Comparison of ENCODE assay signal across 10 cellular contexts in the genomic region with DNA sequence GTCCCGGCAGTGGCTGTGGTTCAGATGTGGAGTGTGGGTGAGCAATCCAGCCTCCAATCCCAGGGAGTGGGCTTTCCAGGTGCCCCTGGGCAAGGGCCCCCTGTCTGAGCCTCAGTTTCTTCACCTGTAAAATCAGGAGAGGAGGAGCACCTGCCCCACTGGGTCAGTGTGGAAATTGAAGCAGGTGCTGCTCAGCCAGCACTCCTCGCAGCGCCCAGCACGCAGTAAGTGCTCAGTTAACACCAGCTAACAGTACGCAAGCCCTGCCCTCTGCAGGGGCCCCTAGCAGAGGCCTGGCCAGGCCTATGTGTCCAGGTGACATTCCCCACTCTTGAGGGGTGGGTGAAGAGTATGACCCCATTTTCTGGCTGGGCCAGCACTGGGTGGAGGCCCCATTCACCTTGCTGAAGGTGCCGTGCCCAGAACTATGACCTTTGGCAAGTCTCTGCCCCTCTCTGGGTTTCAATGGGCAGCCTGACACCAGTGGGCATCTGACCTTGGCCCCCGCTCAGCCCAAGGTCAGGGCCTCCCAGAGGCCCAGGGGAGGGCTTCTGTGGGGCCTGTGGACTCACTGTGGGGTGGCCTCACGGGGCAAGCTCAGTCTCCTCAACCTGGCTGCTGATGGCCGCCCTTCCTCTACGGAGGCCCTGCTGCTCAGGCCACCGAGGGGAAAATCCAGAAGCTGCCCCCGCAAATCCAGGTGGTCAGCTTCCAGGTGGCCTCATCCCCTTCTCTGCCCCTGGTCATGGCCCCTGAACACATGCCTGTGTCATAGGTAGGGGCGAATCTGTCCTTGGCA. TPM values are rescaled to one million over a fixed set of nuclear protein-coding genes. Genes with fewer than 3 reads are reported as not detected.
DNase-seq lines count a peak whose midpoint lies in the region; ATAC-seq and TF ChIP-seq lines count a peak whose summit lies in the region.
"Had no signal": no experiment of that assay in that cellular context is flagged by ENCODE, and none has a peak within 500 bp of the region (broad histone marks: within the 10 kb centered on the region; RNA-seq: fewer than 3 reads in every experiment).

No MANE protein-coding gene starts in this region.

- TF ChIP-seq RAD21 in neural cell (conservative IDR thresholded peaks at IDR 0.05), result no peak

- no peak overlapping the region for H2AFZ ChIP-seq in PC-3 (ENCODE audit: low read length)
- no peak overlapping the region for H2AFZ ChIP-seq in neural cell (ENCODE audit: low read depth, low read length)

- intact Hi-C loops in PC-3 (cut with micrococcal nuclease), result no loop called here

- H3K4me1 ChIP-seq in PC-3 (ENCODE audit: insufficient read depth, low read length), result peaks cover 18% of the 10 kb centered on the region

- H3K27ac Mint-ChIP-seq in type B pancreatic cell, result peak overlapping the region; percentile 74

- BruUV-seq in PC-3 (replicated peaks; lab: Mats Ljungman, UMichigan), result no TSS peak

- H3K27ac ChIP-seq in PC-3 (ENCODE audit: low read length), result no peak overlapping the region
- no peak overlapping the region for H3K27ac ChIP-seq in neural cell (ENCODE audit: low read length)

- DNase-seq in PC-3 (no peak), epithelial cell of esophagus (ENCODE audit: low read depth) (no peak), type B pancreatic cell (ENCODE audit: extremely low spot score, unreplicated experiment) (no peak), SW 1271 (lab: John Stamatoyannopoulos, UW) (no peak)
- DNase-seq in activated CD4-positive, alpha-beta T cell treated with anti-CD3 and anti-CD28 coated beads, Interleukin-2, amount 50 U/mL, for 1 hour, result no peak
- no peak for DNase-seq in stimulated activated CD4-positive, alpha-beta T cell treated with anti-CD3 and anti-CD28 coated beads, Interleukin-1b, Interleukin-23, amount 100 ng/mL, for 48 hours
- DNase-seq: activated gamma-delta T cell treated with Interleukin-2 at 50 U/mL for 16 hours; effector CD8-positive, alpha-beta T cell; NCI-H2107 had no signal

- POLR2A ChIA-PET in PC-3 (lab: Charles Lee; ENCODE audit: unreplicated experiment), result no interaction called here

- H3K4me3 ChIP-seq in PC-3 (ENCODE audit: low read length), result no peak overlapping the region
- peak overlapping the region; percentile 85 for H3K4me3 ChIP-seq in epithelial cell of esophagus (ENCODE audit: low read length)
- peak overlapping the region; percentile 91 for H3K4me3 ChIP-seq in neural cell (ENCODE audit: low read length)

- no peaks in the 10 kb centered on the region for H3F3A ChIP-seq in PC-3 (ENCODE audit: low read length, unreplicated experiment)
- no peaks in the 10 kb centered on the region for H3F3A ChIP-seq in neural cell (ENCODE audit: insufficient read depth, low read length, poor library complexity, severe bottlenecking)

- H3K9ac ChIP-seq in PC-3 (ENCODE audit: low read length) (no peak overlapping the region), neural cell (ENCODE audit: low read length) (peak overlapping the region; percentile 89)

- H3K27me3 Mint-ChIP-seq in type B pancreatic cell, result no peaks in the 10 kb centered on the region

- no peaks in the 10 kb centered on the region; the same call in 1 of the 2 replicates for H3K36me3 ChIP-seq in PC-3 (ENCODE audit: low read depth, low read length)
- H3K36me3 ChIP-seq in neural cell (ENCODE audit: insufficient read depth, low read length), result no peaks in the 10 kb centered on the region

- ATAC-seq in PC-3, result no peak

- H3K4me2 ChIP-seq in PC-3 (ENCODE audit: low read length), result peak overlapping the region; percentile 92; the same call in 1 of the 2 replicates
- H3K4me2 ChIP-seq in neural cell (ENCODE audit: low read length), result no peak overlapping the region

- TF ChIP-seq EP300 in neural cell (conservative IDR thresholded peaks at IDR 0.05; ENCODE audit: poor library complexity, severe bottlenecking), result no peak

- no peaks in the 10 kb centered on the region for H3K36me3 Mint-ChIP-seq in type B pancreatic cell

- H3K4me1 Mint-ChIP-seq in type B pancreatic cell (ENCODE audit: unreplicated experiment), result peaks cover 27% of the 10 kb centered on the region

- H3K9me3 Mint-ChIP-seq in type B pancreatic cell, result no peaks in the 10 kb centered on the region

- H3K9me3 ChIP-seq in PC-3 (ENCODE audit: low read length), result no peaks in the 10 kb centered on the region
- no peaks in the 10 kb centered on the region for H3K9me3 ChIP-seq in neural cell (ENCODE audit: low read length)

- H3K27me3 ChIP-seq in PC-3 (ENCODE audit: low read length) (no peaks in the 10 kb centered on the region), neural cell (ENCODE audit: insufficient read depth, low read depth, low read length) (no peaks in the 10 kb centered on the region)

- peaks cover 49% of the 10 kb centered on the region for H3K79me2 ChIP-seq in PC-3 (ENCODE audit: low read length)
- peaks cover 23% of the 10 kb centered on the region for H3K79me2 ChIP-seq in neural cell (replicated peaks; ENCODE audit: insufficient read depth, low read length)

- TF ChIP-seq CTCF in PC-3 (conservative IDR thresholded peaks at IDR 0.05; ENCODE audit: low read depth, low read length), result no peak
- TF ChIP-seq CTCF in epithelial cell of esophagus (IDR thresholded peaks at IDR 0.05; ENCODE audit: insufficient read depth, low read depth, low read length, missing control alignments), result no peak
- no peak for TF ChIP-seq CTCF in neural cell (IDR thresholded peaks at IDR 0.05; ENCODE audit: poor library complexity, severe bottlenecking)
- no peak for TF ChIP-seq CTCF in type B pancreatic cell (conservative IDR thresholded peaks at IDR 0.05)

- CTCF ChIA-PET in PC-3 (lab: Charles Lee), result no interaction called here

- H3K9me2 ChIP-seq in PC-3 (replicated peaks; ENCODE audit: low read length) (no peaks in the 10 kb centered on the region), neural cell (ENCODE audit: insufficient read depth, low read length) (no peaks in the 10 kb centered on the region)

- H4K20me1 ChIP-seq in PC-3 (ENCODE audit: low read length) (no peaks in the 10 kb centered on the region), neural cell (ENCODE audit: insufficient read depth) (peaks cover 3% of the 10 kb centered on the region)

- peak overlapping the region; percentile 76 for H3K4me3 Mint-ChIP-seq in type B pancreatic cell

TF ChIP-seq in neural cell, 6 proteins besides CTCF, POLR2A, EP300 and RAD21:
- TF ChIP-seq TAF1 (IDR thresholded peaks at IDR 0.05; ENCODE audit: low read depth) (no peak), SMC3 (conservative IDR thresholded peaks at IDR 0.05; ENCODE audit: poor library complexity) (no peak), POLR2AphosphoS5 (IDR thresholded peaks at IDR 0.05) (no peak), EZH2 (IDR thresholded peaks at IDR 0.05; ENCODE audit: borderline replicate concordance, insufficient read depth, low read length, poor library complexity, severe bottlenecking) (no peak), MXI1 (conservative IDR thresholded peaks at IDR 0.05; ENCODE audit: poor library complexity, severe bottlenecking) (no peak)
- TF ChIP-seq, protein P1, sequence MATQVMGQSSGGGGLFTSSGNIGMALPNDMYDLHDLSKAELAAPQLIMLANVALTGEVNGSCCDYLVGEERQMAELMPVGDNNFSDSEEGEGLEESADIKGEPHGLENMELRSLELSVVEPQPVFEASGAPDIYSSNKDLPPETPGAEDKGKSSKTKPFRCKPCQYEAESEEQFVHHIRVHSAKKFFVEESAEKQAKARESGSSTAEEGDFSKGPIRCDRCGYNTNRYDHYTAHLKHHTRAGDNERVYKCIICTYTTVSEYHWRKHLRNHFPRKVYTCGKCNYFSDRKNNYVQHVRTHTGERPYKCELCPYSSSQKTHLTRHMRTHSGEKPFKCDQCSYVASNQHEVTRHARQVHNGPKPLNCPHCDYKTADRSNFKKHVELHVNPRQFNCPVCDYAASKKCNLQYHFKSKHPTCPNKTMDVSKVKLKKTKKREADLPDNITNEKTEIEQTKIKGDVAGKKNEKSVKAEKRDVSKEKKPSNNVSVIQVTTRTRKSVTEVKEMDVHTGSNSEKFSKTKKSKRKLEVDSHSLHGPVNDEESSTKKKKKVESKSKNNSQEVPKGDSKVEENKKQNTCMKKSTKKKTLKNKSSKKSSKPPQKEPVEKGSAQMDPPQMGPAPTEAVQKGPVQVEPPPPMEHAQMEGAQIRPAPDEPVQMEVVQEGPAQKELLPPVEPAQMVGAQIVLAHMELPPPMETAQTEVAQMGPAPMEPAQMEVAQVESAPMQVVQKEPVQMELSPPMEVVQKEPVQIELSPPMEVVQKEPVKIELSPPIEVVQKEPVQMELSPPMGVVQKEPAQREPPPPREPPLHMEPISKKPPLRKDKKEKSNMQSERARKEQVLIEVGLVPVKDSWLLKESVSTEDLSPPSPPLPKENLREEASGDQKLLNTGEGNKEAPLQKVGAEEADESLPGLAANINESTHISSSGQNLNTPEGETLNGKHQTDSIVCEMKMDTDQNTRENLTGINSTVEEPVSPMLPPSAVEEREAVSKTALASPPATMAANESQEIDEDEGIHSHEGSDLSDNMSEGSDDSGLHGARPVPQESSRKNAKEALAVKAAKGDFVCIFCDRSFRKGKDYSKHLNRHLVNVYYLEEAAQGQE (IDR thresholded peaks at IDR 0.05; ENCODE audit: borderline replicate concordance), result no peak

RNA-seq across cellular contexts. Expression of gene MTSS2, which starts 2.5 kb away (rescaled TPM):
- total RNA-seq in PC-3 (2014; rRNA removed) (18.7 and 39.2 TPM in 2 replicates), type B pancreatic cell (ENCODE audit: low replicate concordance) (92.2 and 118 TPM in 2 replicates)
- polyA plus RNA-seq in neural cell, result 20.4 and 22.4 TPM in 2 replicates
- polyA minus RNA-seq in neural cell, result 42.6 and 55.5 TPM in 2 replicates

RNA-seq across cellular contexts. Expression of gene IL34, which starts 37.0 kb away (rescaled TPM):
- total RNA-seq in PC-3 (2014; rRNA removed), result not detected in 2 replicates
- polyA plus RNA-seq in neural cell, result 3.0 TPM in 1 of 2 replicates, not detected in the other
- polyA minus RNA-seq in neural cell, result not detected in 2 replicates
- 0.40 TPM in 1 of 2 replicates, not detected in the other for total RNA-seq in type B pancreatic cell (ENCODE audit: low replicate concordance)
